Comparison of ENCODE assay signal across 21 cellular contexts in the genomic region with DNA sequence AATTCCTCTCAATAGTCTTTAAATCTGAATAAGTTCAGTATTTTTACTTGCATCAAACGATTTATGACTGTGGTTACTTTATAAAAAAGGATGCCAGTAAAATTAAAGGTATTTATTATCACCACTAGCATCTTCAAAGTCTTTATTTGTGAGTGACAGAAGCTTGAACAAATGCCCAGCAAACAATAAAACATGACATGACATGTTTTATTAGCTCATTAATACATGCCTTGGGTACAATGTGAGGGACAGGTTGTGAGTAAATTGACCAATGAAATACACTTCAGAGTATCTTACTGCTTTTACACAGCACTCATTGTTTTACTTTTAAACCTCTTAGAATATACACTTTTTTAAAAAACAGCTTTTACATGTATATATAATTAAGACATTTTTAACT.
A peak's percentile ranks its signal among the peaks of the same experiment; 100 is the strongest.
DNase-seq lines count a peak whose midpoint lies in the region; ATAC-seq, FAIRE-seq and TF ChIP-seq lines count a peak whose summit lies in the region.
"Had no signal": no experiment of that assay in that cellular context is flagged by ENCODE, and none has a peak within 500 bp of the region (broad histone marks: within the 10 kb centered on the region; RNA-seq: fewer than 3 reads in every experiment).

No MANE protein-coding gene starts in this region.

- H4K20me1 ChIP-seq in mammary epithelial cell (ENCODE audit: insufficient read depth, low read length) (no peaks in the 10 kb centered on the region), K562 (replicated peaks; ENCODE audit: control insufficient read depth, insufficient read depth, low read length) (no peaks in the 10 kb centered on the region)

- no peak overlapping the region for H3K4me3 ChIP-seq in mammary epithelial cell (replicated peaks in 1 of 3; ENCODE audit: insufficient read depth in 1 of 3, low read depth in 2 of 3, low read length in 3 of 3)
- H3K4me3 ChIP-seq in breast epithelium: no peak overlapping the region
- H3K4me3 ChIP-seq in K562: no peak overlapping the region

- no peak overlapping the region for H3K27ac Mint-ChIP-seq in immature natural killer cell
- H3K27ac Mint-ChIP-seq: CD4-positive, alpha-beta memory T cell; H9; IgD-negative memory B cell; T-cell had no signal

- in situ Hi-C loops in mammary epithelial cell (cut with MboI; ENCODE audit: low sequenced_read_pairs in 2 of 2): no loop called here
- in situ Hi-C loops in K562 (cut with MboI): no loop called here

- intact Hi-C loops in mammary epithelial cell (cut with micrococcal nuclease) (no loop called here), breast epithelium (cut with DNase I; ENCODE audit: low total_unique reads) (no loop called here), K562 (cut with micrococcal nuclease) (no loop called here)

- POLR2A ChIA-PET in K562 (lab: Yijun Ruan, JAX): interaction anchor here (0.6 kb wide), 2 partner anchors 34 to 1438 kb away, joined by 3 read pairs; no protein-coding TSS in a partner anchor

- no peak for TF ChIP-seq EP300 in K562 (IDR thresholded peaks at IDR 0.05; ENCODE audit: low read length)

- DNase-seq in mammary epithelial cell (peak; percentile 47), breast epithelium (ENCODE audit: low spot score in 2 of 2) (no peak), M059J (ENCODE audit: low read depth) (peak; percentile 56), K562 (ENCODE audit: extremely low read depth in 1 of 4, low spot score in 3 of 4) (no peak), NCI-H1092 treated with DMSO at 0.1 percent for 48 hours (lab: John Stamatoyannopoulos, UW) (no peak), immature natural killer cell (no peak)
- no peak for DNase-seq in effector CD4-positive, alpha-beta T cell
- DNase-seq: BE2C; CD4-positive, alpha-beta memory T cell; DND-41; H9; NCI-H1417 treated with DMSO at 0.1 percent for 48 hours; NCI-H1930; NCI-H2171; NCI-H526 treated with DMSO at 0.1 percent for 48 hours; SHP77 treated with DMSO at 0.1 percent for 48 hours; SK-N-SH; T-cell had no signal

- 30% methylated on average over 1 of the region's 1 CpG for WGBS in mammary epithelial cell (ENCODE audit: low coverage, missing lambda C conversion rate)
- WGBS in K562 (ENCODE audit: insufficient coverage, low coverage, missing lambda C conversion rate): 0% methylated on average over 1 of the region's 1 CpG

- H3K27ac ChIP-seq in mammary epithelial cell (ENCODE audit: insufficient read depth, low read depth, low read length) (no peak overlapping the region), breast epithelium (no peak overlapping the region), K562 (ENCODE audit: extremely low read depth, low read depth, low read length) (no peak overlapping the region)

- no peaks in the 10 kb centered on the region for H3K9me1 ChIP-seq in K562 (ENCODE audit: control insufficient read depth, insufficient read depth, low read length)

- H3K79me2 ChIP-seq in mammary epithelial cell (ENCODE audit: insufficient read depth, low read length) (no peaks in the 10 kb centered on the region), K562 (ENCODE audit: control insufficient read depth, insufficient read depth, low read length) (no peaks in the 10 kb centered on the region)

- H3K9ac ChIP-seq in mammary epithelial cell (ENCODE audit: insufficient read depth, low read length) (no peak overlapping the region), K562 (ENCODE audit: insufficient read depth in 1 of 2, low read depth in 2 of 2, low read length in 2 of 2) (no peak overlapping the region)
- H3K9ac ChIP-seq: SK-N-SH had no signal

- no peaks in the 10 kb centered on the region for H3K9me3 Mint-ChIP-seq in immature natural killer cell
- H3K9me3 Mint-ChIP-seq: CD4-positive, alpha-beta memory T cell; H9; T-cell had no signal

- no peak overlapping the region for H3K4me3 Mint-ChIP-seq in immature natural killer cell
- H3K4me3 Mint-ChIP-seq: CD4-positive, alpha-beta memory T cell; H9; IgD-negative memory B cell; T-cell had no signal

- H3K4me1 ChIP-seq in mammary epithelial cell (ENCODE audit: insufficient read depth, low read length) (peaks cover 9% of the 10 kb centered on the region), breast epithelium (no peaks in the 10 kb centered on the region), K562 (replicated peaks in 1 of 2; ENCODE audit: control insufficient read depth in 2 of 2, insufficient read depth in 2 of 2, low read length in 2 of 2) (no peaks in the 10 kb centered on the region)
- H3K4me1 ChIP-seq: BE2C had no signal

- H3K36me3 ChIP-seq in mammary epithelial cell (ENCODE audit: insufficient read depth, low read length): peaks cover 2% of the 10 kb centered on the region
- H3K36me3 ChIP-seq in breast epithelium: no peaks in the 10 kb centered on the region
- H3K36me3 ChIP-seq in K562 (ENCODE audit: control insufficient read depth, insufficient read depth, low read length): no peaks in the 10 kb centered on the region
- H3K36me3 ChIP-seq: BE2C had no signal

- H3K9me3 ChIP-seq in mammary epithelial cell (replicated peaks; ENCODE audit: insufficient read depth, low read length): no peaks in the 10 kb centered on the region
- no peaks in the 10 kb centered on the region for H3K9me3 ChIP-seq in breast epithelium
- no peaks in the 10 kb centered on the region for H3K9me3 ChIP-seq in K562 (replicated peaks; ENCODE audit: control insufficient read depth, insufficient read depth, low read depth, low read length)
- H3K9me3 ChIP-seq: BE2C, SK-N-SH had no signal

- no peak overlapping the region for H3K4me2 ChIP-seq in mammary epithelial cell (ENCODE audit: insufficient read depth, low read depth, low read length)
- H3K4me2 ChIP-seq in K562 (ENCODE audit: insufficient read depth, low read length): no peak overlapping the region
- H3K4me2 ChIP-seq: SK-N-SH had no signal

- TF ChIP-seq RAD21 in K562 (CRISPR knock-in tag; conservative IDR thresholded peaks at IDR 0.05 in 1 of 2, IDR thresholded peaks at IDR 0.05 in 1 of 2): no peak

- dilution Hi-C loops in mammary epithelial cell (cut with HindIII; ENCODE audit: low sequenced_read_pairs): no loop called here

- CTCF ChIA-PET in mammary epithelial cell (lab: Charles Lee; ENCODE audit: low non-redundant PET) (no interaction called here), K562 (lab: Yijun Ruan, JAX; ENCODE audit: low intra/inter-chr PET ratio) (no interaction called here)

- ATAC-seq in K562: no peak
- ATAC-seq: T-cell had no signal

- BruUV-seq in mammary epithelial cell (replicated peaks; lab: Mats Ljungman, UMichigan) (no TSS peak), K562 (replicated peaks; lab: Mats Ljungman, UMichigan) (no TSS peak)

- TF ChIP-seq POLR2A in breast epithelium (IDR thresholded peaks at IDR 0.05) (no peak), K562 (conservative IDR thresholded peaks at IDR 0.05) (no peak)

- H3K4me1 Mint-ChIP-seq in immature natural killer cell: no peaks in the 10 kb centered on the region
- H3K4me1 Mint-ChIP-seq: T-cell had no signal

- TF ChIP-seq CTCF in mammary epithelial cell (conservative IDR thresholded peaks at IDR 0.05 in 1 of 2, IDR thresholded peaks at IDR 0.05 in 1 of 2; ENCODE audit: extremely low read depth in 1 of 2, insufficient read depth in 1 of 2, low read depth in 1 of 2, low read length in 2 of 2): no peak
- TF ChIP-seq CTCF in breast epithelium (IDR thresholded peaks at IDR 0.05): no peak
- no peak for TF ChIP-seq CTCF in K562 (IDR thresholded peaks at IDR 0.05 in 2 of 3, conservative IDR thresholded peaks at IDR 0.05 in 1 of 3; ENCODE audit: insufficient read depth in 2 of 3, low read depth in 1 of 3, low read length in 3 of 3)

- H3K27me3 Mint-ChIP-seq in immature natural killer cell (ENCODE audit: low read depth in 3 of 3): peaks cover 0 to 2% (median 0%) of the 10 kb centered on the region in 3 donors
- H3K27me3 Mint-ChIP-seq: CD4-positive, alpha-beta memory T cell; IgD-negative memory B cell; T-cell had no signal

- H3K27me3 ChIP-seq in mammary epithelial cell (ENCODE audit: insufficient read depth, low read length) (no peaks in the 10 kb centered on the region), breast epithelium (no peaks in the 10 kb centered on the region), K562 (ENCODE audit: control insufficient read depth in 2 of 2, insufficient read depth in 2 of 2, low read length in 2 of 2) (no peaks in the 10 kb centered on the region)
- H3K27me3 ChIP-seq: BE2C had no signal

- no peak for FAIRE-seq in K562 (lab: Jason Lieb, UNC)
- FAIRE-seq: A204.1, G401.6 had no signal

- H2AFZ ChIP-seq in mammary epithelial cell (ENCODE audit: low read depth, low read length): no peak overlapping the region
- no peak overlapping the region for H2AFZ ChIP-seq in K562 (ENCODE audit: low read depth, low read length)

- peaks cover 12 to 20% (median 17%) of the 10 kb centered on the region in 3 donors for H3K36me3 Mint-ChIP-seq in immature natural killer cell

TF ChIP-seq in K562, 482 proteins besides CTCF, POLR2A, EP300 and RAD21 (continues in another document):
- TF ChIP-seq, protein P1, sequence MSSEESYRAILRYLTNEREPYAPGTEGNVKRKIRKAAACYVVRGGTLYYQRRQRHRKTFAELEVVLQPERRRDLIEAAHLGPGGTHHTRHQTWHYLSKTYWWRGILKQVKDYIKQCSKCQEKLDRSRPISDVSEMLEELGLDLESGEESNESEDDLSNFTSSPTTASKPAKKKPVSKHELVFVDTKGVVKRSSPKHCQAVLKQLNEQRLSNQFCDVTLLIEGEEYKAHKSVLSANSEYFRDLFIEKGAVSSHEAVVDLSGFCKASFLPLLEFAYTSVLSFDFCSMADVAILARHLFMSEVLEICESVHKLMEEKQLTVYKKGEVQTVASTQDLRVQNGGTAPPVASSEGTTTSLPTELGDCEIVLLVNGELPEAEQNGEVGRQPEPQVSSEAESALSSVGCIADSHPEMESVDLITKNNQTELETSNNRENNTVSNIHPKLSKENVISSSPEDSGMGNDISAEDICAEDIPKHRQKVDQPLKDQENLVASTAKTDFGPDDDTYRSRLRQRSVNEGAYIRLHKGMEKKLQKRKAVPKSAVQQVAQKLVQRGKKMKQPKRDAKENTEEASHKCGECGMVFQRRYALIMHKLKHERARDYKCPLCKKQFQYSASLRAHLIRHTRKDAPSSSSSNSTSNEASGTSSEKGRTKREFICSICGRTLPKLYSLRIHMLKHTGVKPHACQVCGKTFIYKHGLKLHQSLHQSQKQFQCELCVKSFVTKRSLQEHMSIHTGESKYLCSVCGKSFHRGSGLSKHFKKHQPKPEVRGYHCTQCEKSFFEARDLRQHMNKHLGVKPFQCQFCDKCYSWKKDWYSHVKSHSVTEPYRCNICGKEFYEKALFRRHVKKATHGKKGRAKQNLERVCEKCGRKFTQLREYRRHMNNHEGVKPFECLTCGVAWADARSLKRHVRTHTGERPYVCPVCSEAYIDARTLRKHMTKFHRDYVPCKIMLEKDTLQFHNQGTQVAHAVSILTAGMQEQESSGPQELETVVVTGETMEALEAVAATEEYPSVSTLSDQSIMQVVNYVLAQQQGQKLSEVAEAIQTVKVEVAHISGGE (CRISPR knock-in tag; IDR thresholded peaks at IDR 0.05): no peak

Comparison
In these comparisons a context has a peak if more than half of its experiments do, and no peak if none do; other contexts are left out.
1. DNase-seq: peak in mammary epithelial cell (single experiment) and M059J (single experiment); none in breast epithelium (0 of 2), K562 (0 of 4), NCI-H1092 treated with DMSO at 0.1 percent for 48 hours (single experiment), effector CD4-positive, alpha-beta T cell (single experiment) and immature natural killer cell (0 of 3).